31 cellular contexts compared by ENCODE assay signal in genomic region chr10:74334221-74334620, GRCh38.
"Had no signal": no experiment of that assay in that cellular context is flagged by ENCODE, and none has a peak within 500 bp of the region (broad histone marks: within the 10 kb centered on the region; RNA-seq: fewer than 3 reads in every experiment).

No MANE protein-coding gene starts in this region.

- H3K36me3 ChIP-seq: brain microvascular endothelial cell, lower lobe of right lung, neutrophil, sigmoid colon, tibial artery, upper lobe of right lung had no signal

- H3K4me1 ChIP-seq: lower lobe of right lung, parathyroid adenoma, psoas muscle, suprapubic skin, tibial artery, upper lobe of right lung had no signal

- H3K27ac ChIP-seq: brain microvascular endothelial cell, coronary artery, lower lobe of right lung, neutrophil, parathyroid adenoma, psoas muscle, suprapubic skin, tibial artery, upper lobe of right lung had no signal

- H3K4me3 ChIP-seq: coronary artery, lower lobe of right lung, mucosa of descending colon, psoas muscle, sigmoid colon, smooth muscle cell, suprapubic skin, tibial artery, upper lobe of right lung had no signal

- H3K4me1 Mint-ChIP-seq: nephron had no signal

- H3K9me3 ChIP-seq: lower lobe of right lung, mucosa of descending colon, neutrophil, psoas muscle, suprapubic skin, tibial artery, upper lobe of right lung had no signal

- DNase-seq: activated B cell treated with CpG ODN at 0.5 μM for 24 hours; activated CD4-positive, alpha-beta T cell treated with anti-CD3 and anti-CD28 coated beads, Interleukin-2, amount 50 U/mL, for 1 hour; activated CD8-positive, alpha-beta T cell treated with anti-CD3 and anti-CD28 coated beads for 36 hours; activated gamma-delta T cell treated with Interleukin-2 at 50 U/mL for 16 hours; activated naive CD4-positive, alpha-beta T cell treated with anti-CD3 and anti-CD28 coated beads, Interleukin-2, amount 50 U/mL, for 16 hours; activated T-cell treated with anti-CD3 and anti-CD28 coated beads, Interleukin-2, amount 50 U/mL, for 4 hours; amniotic stem cell; brain microvascular endothelial cell; effector memory CD8-positive, alpha-beta T cell; erythroblast; foreskin melanocyte; kidney glomerular epithelial cell; lower lobe of right lung; mucosa of descending colon; psoas muscle; sigmoid colon; stimulated activated CD4-positive, alpha-beta T cell treated with anti-CD3 and anti-CD28 coated beads, Interleukin-1b, Interleukin-23, amount 100 ng/mL, for 48 hours; stimulated activated CD4-positive, alpha-beta T cell treated with anti-CD3 and anti-CD28 coated beads, Interleukin-4, amount 100 ng/mL, for 4 hours; stimulated activated CD8-positive, alpha-beta memory T cell treated with anti-CD3 and anti-CD28 coated beads, Interleukin-4, amount 100 ng/mL, for 48 hours; stimulated activated naive CD4-positive, alpha-beta T cell; tibial artery; upper lobe of right lung had no signal

- H3K4me2 ChIP-seq: smooth muscle cell had no signal

- ATAC-seq: activated CD8-positive, alpha-beta T cell treated with anti-CD3 and anti-CD28 coated beads for 36 hours; activated T-cell treated with anti-CD3 and anti-CD28 coated beads, Interleukin-2, amount 50 U/mL, for 4 hours; activated T-helper 17 cell treated with anti-CD3 and anti-CD28 coated beads, Interleukin-2, amount 50 U/mL, for 72 hours; effector memory CD8-positive, alpha-beta T cell; left lobe of liver; lower lobe of right lung; mucosa of descending colon; psoas muscle; upper lobe of right lung had no signal

- H3K27me3 Mint-ChIP-seq: activated B cell treated with CpG ODN at 0.5 μM for 24 hours; activated CD8-positive, alpha-beta T cell treated with anti-CD3 and anti-CD28 coated beads for 36 hours; activated T-helper 17 cell treated with anti-CD3 and anti-CD28 coated beads, Interleukin-2, amount 50 U/mL, for 72 hours; effector memory CD8-positive, alpha-beta T cell had no signal

- H3K79me2 ChIP-seq: parathyroid adenoma had no signal

- H3K9ac ChIP-seq: parathyroid adenoma had no signal

- FAIRE-seq: astrocyte had no signal

- H3K4me3 Mint-ChIP-seq: activated B cell treated with CpG ODN at 0.5 μM for 24 hours; activated CD8-positive, alpha-beta T cell treated with anti-CD3 and anti-CD28 coated beads for 36 hours; activated T-cell treated with anti-CD3 and anti-CD28 coated beads, Interleukin-2, amount 50 U/mL, for 4 hours; activated T-helper 17 cell treated with anti-CD3 and anti-CD28 coated beads, Interleukin-2, amount 50 U/mL, for 72 hours; effector memory CD8-positive, alpha-beta T cell; nephron had no signal

- H3K27me3 ChIP-seq: brain microvascular endothelial cell, neutrophil, sigmoid colon, suprapubic skin, tibial artery, upper lobe of right lung had no signal

- H2AFZ ChIP-seq: parathyroid adenoma had no signal

- H3K27ac Mint-ChIP-seq: activated B cell treated with CpG ODN at 0.5 μM for 24 hours; activated CD8-positive, alpha-beta T cell treated with anti-CD3 and anti-CD28 coated beads for 36 hours; activated T-helper 17 cell treated with anti-CD3 and anti-CD28 coated beads, Interleukin-2, amount 50 U/mL, for 72 hours; nephron had no signal

- H3K9me3 Mint-ChIP-seq: activated B cell treated with CpG ODN at 0.5 μM for 24 hours; activated CD8-positive, alpha-beta T cell treated with anti-CD3 and anti-CD28 coated beads for 36 hours; activated T-cell treated with anti-CD3 and anti-CD28 coated beads, Interleukin-2, amount 50 U/mL, for 4 hours; activated T-helper 17 cell treated with anti-CD3 and anti-CD28 coated beads, Interleukin-2, amount 50 U/mL, for 72 hours; effector memory CD8-positive, alpha-beta T cell had no signal
